In the genomic region with DNA sequence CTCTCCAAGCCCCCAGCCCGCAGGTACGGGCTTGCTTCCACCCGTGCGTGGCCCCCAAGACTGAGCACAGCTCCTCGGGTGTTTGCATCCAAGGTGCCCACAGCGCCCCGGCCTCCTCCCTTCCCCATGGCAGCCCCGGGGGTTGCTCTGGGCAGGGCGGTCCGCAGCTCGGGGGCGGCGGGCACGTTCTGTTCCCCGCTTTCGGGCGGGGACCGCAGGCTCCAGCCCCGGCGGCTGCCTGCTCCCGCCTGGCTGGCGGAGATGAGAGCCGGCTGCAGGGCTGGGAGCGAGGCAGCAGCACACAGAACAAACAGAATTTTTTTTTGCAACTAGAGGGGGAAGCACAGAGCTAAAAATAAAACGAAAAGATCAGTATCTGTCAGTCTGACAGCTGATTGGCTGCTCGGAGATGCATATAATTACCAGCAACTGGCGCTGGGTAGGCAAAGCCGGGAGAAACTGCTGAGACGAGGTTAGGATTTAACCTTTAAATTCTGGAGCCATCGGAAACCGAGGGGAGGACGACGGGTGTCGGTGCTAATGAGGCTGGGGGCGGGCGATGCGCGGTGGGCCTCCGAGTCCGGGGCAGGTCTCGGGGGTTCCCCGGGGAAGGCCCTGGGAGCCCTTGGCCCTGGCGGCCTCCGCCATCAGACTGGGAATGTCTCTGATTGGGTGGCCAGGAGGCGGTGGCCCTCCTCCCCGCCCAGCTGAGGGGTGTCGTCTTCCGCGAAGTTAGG, we compare ENCODE assay signal across 8 cellular contexts.
A peak's percentile ranks its signal among the peaks of the same experiment; 100 is the strongest.
DNase-seq lines count a peak whose midpoint lies in the region; ATAC-seq and TF ChIP-seq lines count a peak whose summit lies in the region.

No MANE protein-coding gene starts in this region.

- H3F3A ChIP-seq in DOHH2 (ENCODE audit: control insufficient read depth, insufficient read depth): no peaks in the 10 kb centered on the region

- H3K27me3 ChIP-seq in DOHH2 (ENCODE audit: control insufficient read depth, low read length) (peaks cover 24% of the 10 kb centered on the region), NT2/D1 (ENCODE audit: insufficient read depth, insufficient read length) (no peaks in the 10 kb centered on the region), mucosa of stomach (ENCODE audit: control insufficient read depth, insufficient read depth, low read length) (peaks cover 3% of the 10 kb centered on the region)

- H3K4me1 ChIP-seq in DOHH2 (ENCODE audit: control insufficient read depth, low read length) (peaks cover 11% of the 10 kb centered on the region), NT2/D1 (ENCODE audit: insufficient read depth, insufficient read length) (peaks cover 19% of the 10 kb centered on the region), mucosa of stomach (ENCODE audit: control insufficient read depth, insufficient read depth, low read length) (peaks cover 22% of the 10 kb centered on the region)

- no peak for DNase-seq in NT2/D1 (ENCODE audit: low read depth, low spot score)
- peak; percentile 42 for DNase-seq in activated T-helper 1 cell treated with anti-CD3 and anti-CD28 coated beads, Interleukin-12 subunit alpha, Interleukin-12 subunit beta, Interleukin-2, Interleukin-4 antibody, amounts not matched to agents 30 ng/mL and 10 ng/mL and 1 ng/mL, durations not matched to agents 14 hours and 24 hours and 36 hours (ENCODE audit: low spot score)
- peak; percentile 91 for DNase-seq in fibroblast of peridontal ligament (ENCODE audit: extremely low read depth)
- DNase-seq in substantia nigra (lab: John Stamatoyannopoulos, UW): peak in 28 of 49 donors; percentile 24 to 81 (median 52)
- DNase-seq in NK-92 treated with Interleukin-12 subunit alpha and Interleukin-12 subunit beta, amount 100 ng/mL, for 24 hours (lab: John Stamatoyannopoulos, UW): no peak

- no peaks in the 10 kb centered on the region for H3K79me2 ChIP-seq in DOHH2 (ENCODE audit: control insufficient read depth, low read length)

- H3K9ac ChIP-seq in NT2/D1 (ENCODE audit: insufficient read length, low read depth) (peak overlapping the region; percentile 84), mucosa of stomach (ENCODE audit: low read length) (peak overlapping the region; percentile 79)

- intact Hi-C loops in activated T-helper 1 cell treated with anti-CD3 and anti-CD28 coated beads, Interleukin-12 subunit alpha, Interleukin-12 subunit beta, Interleukin-2, Interleukin-4 antibody, amounts not matched to agents 30 ng/mL and 10 ng/mL and 1 ng/mL, durations not matched to agents 14 hours and 24 hours and 36 hours (cut with micrococcal nuclease): loop anchor here (2.0 to 10.0 kb wide), 5 partner anchors 83 to 292 kb away; no protein-coding TSS in a partner anchor

- H3K36me3 Mint-ChIP-seq in activated T-helper 1 cell treated with anti-CD3 and anti-CD28 coated beads, Interleukin-12 subunit alpha, Interleukin-12 subunit beta, Interleukin-2, Interleukin-4 antibody, amounts not matched to agents 30 ng/mL and 10 ng/mL and 1 ng/mL, durations not matched to agents 14 hours and 24 hours and 36 hours (ENCODE audit: low read depth): no peaks in the 10 kb centered on the region

- H3K27me3 Mint-ChIP-seq in activated T-helper 1 cell treated with anti-CD3 and anti-CD28 coated beads, Interleukin-12 subunit alpha, Interleukin-12 subunit beta, Interleukin-2, Interleukin-4 antibody, amounts not matched to agents 30 ng/mL and 10 ng/mL and 1 ng/mL, durations not matched to agents 14 hours and 24 hours and 36 hours (ENCODE audit: insufficient read depth): peaks cover 6% of the 10 kb centered on the region

- no peaks in the 10 kb centered on the region for H3K36me3 ChIP-seq in DOHH2 (ENCODE audit: control insufficient read depth, low read length)
- no peaks in the 10 kb centered on the region for H3K36me3 ChIP-seq in NT2/D1 (ENCODE audit: insufficient read depth, insufficient read length, low read length)
- H3K36me3 ChIP-seq in mucosa of stomach (ENCODE audit: control insufficient read depth, insufficient read depth, low read length): no peaks in the 10 kb centered on the region

- no peak for TF ChIP-seq CTCF in DOHH2 (IDR thresholded peaks at IDR 0.05; ENCODE audit: low read depth, low read length, poor library complexity, severe bottlenecking)

- peak overlapping the region; percentile 77 for H3K4me3 Mint-ChIP-seq in activated T-helper 1 cell treated with anti-CD3 and anti-CD28 coated beads, Interleukin-12 subunit alpha, Interleukin-12 subunit beta, Interleukin-2, Interleukin-4 antibody, amounts not matched to agents 30 ng/mL and 10 ng/mL and 1 ng/mL, durations not matched to agents 14 hours and 24 hours and 36 hours

- peaks cover 19% of the 10 kb centered on the region for H3K4me1 Mint-ChIP-seq in activated T-helper 1 cell treated with anti-CD3 and anti-CD28 coated beads, Interleukin-12 subunit alpha, Interleukin-12 subunit beta, Interleukin-2, Interleukin-4 antibody, amounts not matched to agents 30 ng/mL and 10 ng/mL and 1 ng/mL, durations not matched to agents 14 hours and 24 hours and 36 hours (ENCODE audit: low read depth)

- no peaks in the 10 kb centered on the region for H3K9me3 Mint-ChIP-seq in activated T-helper 1 cell treated with anti-CD3 and anti-CD28 coated beads, Interleukin-12 subunit alpha, Interleukin-12 subunit beta, Interleukin-2, Interleukin-4 antibody, amounts not matched to agents 30 ng/mL and 10 ng/mL and 1 ng/mL, durations not matched to agents 14 hours and 24 hours and 36 hours

- H3K9me3 ChIP-seq in DOHH2 (ENCODE audit: control insufficient read depth, insufficient read depth, low read length): no peaks in the 10 kb centered on the region
- H3K9me3 ChIP-seq in NT2/D1 (ENCODE audit: insufficient read depth, low read length): no peaks in the 10 kb centered on the region
- no peaks in the 10 kb centered on the region for H3K9me3 ChIP-seq in mucosa of stomach (ENCODE audit: control insufficient read depth, low read length)

- no peak overlapping the region for H3K27ac ChIP-seq in DOHH2 (ENCODE audit: low read depth, low read length)
- H3K27ac ChIP-seq in substantia nigra (ENCODE audit: low read depth, low read length, poor library complexity, severe bottlenecking): peak overlapping the region; percentile 93

- no peaks in the 10 kb centered on the region for H4K20me1 ChIP-seq in DOHH2 (ENCODE audit: control insufficient read depth, insufficient read depth, low read depth, low read length)

- peak; percentile 52 for ATAC-seq in HG03066 (IDR thresholded peaks at IDR 0.05; ENCODE audit: low read depth, unreplicated experiment)

- H3K4me3 ChIP-seq in DOHH2 (ENCODE audit: low read length) (no peak overlapping the region), NT2/D1 (ENCODE audit: insufficient read length, low read depth) (peak overlapping the region; percentile 26), mucosa of stomach (ENCODE audit: low read length) (peak overlapping the region; percentile 25)

- peak overlapping the region; percentile 81 for H3K27ac Mint-ChIP-seq in activated T-helper 1 cell treated with anti-CD3 and anti-CD28 coated beads, Interleukin-12 subunit alpha, Interleukin-12 subunit beta, Interleukin-2, Interleukin-4 antibody, amounts not matched to agents 30 ng/mL and 10 ng/mL and 1 ng/mL, durations not matched to agents 14 hours and 24 hours and 36 hours

- peak overlapping the region; percentile 43 for H3K4me2 ChIP-seq in DOHH2 (ENCODE audit: low read length)

- no peaks in the 10 kb centered on the region for H3K9me2 ChIP-seq in DOHH2 (replicated peaks; ENCODE audit: control insufficient read depth, low read length)

Comparison
In these comparisons a context has a peak if more than half of its experiments do, and no peak if none do; other contexts are left out.
1. DNase-seq: peak in activated T-helper 1 cell treated with anti-CD3 and anti-CD28 coated beads, Interleukin-12 subunit alpha, Interleukin-12 subunit beta, Interleukin-2, Interleukin-4 antibody, amounts not matched to agents 30 ng/mL and 10 ng/mL and 1 ng/mL, durations not matched to agents 14 hours and 24 hours and 36 hours (single experiment), fibroblast of peridontal ligament (single experiment) and substantia nigra (28 of 49); none in NT2/D1 (single experiment) and NK-92 treated with Interleukin-12 subunit alpha and Interleukin-12 subunit beta, amount 100 ng/mL, for 24 hours (single experiment).